Comparison of ENCODE assay signal across 9 cellular contexts in the genomic region with DNA sequence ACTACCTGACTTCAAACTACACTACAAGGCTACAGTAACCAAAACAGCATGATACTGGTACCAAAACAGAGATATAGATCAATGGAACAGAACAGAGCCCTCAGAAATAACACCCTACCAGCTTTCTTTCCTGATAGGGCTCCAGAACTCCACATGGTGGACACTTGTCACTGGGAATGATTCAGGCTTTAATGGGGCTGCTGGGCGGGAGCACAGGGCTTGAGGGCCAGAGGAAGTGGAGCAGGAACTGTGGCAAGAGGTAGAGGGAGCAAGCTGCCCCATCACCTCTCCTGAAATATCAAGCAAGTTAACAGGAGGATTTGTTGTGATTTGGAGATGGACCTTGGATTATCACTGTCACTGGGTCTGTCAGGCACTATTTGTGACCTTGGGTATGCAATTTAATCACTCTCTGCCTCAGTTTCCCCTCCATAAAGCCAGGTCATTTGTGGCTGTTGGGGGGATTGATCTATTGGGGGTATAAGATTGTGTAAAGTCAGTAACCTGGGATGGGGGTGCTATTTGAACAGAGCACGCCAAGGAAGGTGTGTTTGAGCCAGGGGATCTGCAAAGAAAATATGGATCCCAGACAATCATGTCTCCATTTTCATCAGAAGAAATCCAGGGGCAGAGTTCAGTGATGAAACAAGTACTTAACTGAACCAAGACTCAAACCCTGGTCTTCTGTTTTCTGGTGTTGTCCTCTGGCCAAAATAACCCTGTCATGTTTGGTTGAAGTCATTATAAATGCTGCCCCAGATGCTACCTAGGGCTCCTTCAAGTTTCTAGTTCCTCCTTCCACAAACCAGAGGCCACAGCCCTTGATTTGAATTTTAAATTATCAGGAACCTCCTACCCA. TPM values are rescaled to one million over a fixed set of nuclear protein-coding genes. Genes with fewer than 3 reads are reported as not detected.
A peak's percentile ranks its signal among the peaks of the same experiment; 100 is the strongest.
DNase-seq lines count a peak whose midpoint lies in the region; ATAC-seq and TF ChIP-seq lines count a peak whose summit lies in the region.
"Had no signal": no experiment of that assay in that cellular context is flagged by ENCODE, and none has a peak within 500 bp of the region (broad histone marks: within the 10 kb centered on the region; RNA-seq: fewer than 3 reads in every experiment).

No MANE protein-coding gene starts in this region.

- POLR2A ChIA-PET in AG04450 (lab: Yijun Ruan, JAX): interaction anchor here (0.7 to 1.3 kb wide), 5 partner anchors 9 to 1013 kb away, joined by 3 to 4 read pairs (median 4); no protein-coding TSS in a partner anchor

- H3K27me3 ChIP-seq in AG04450 (ENCODE audit: control insufficient read depth, insufficient read depth, low read length): no peaks in the 10 kb centered on the region

- peak overlapping the region; percentile 43 for H3K27ac ChIP-seq in AG04450 (ENCODE audit: low read depth, low read length)

- H3K27ac Mint-ChIP-seq in dendritic cell treated with granulocyte-macrophage colony-stimulating factor and Interleukin-4, amounts not matched to agents 40 ng/mL and 50 ng/mL, for 4 days: peak overlapping the region; percentile 75

- no peak for DNase-seq in AG04450 (ENCODE audit: low read depth, low spot score)
- DNase-seq in SW 1271 (lab: John Stamatoyannopoulos, UW): no peak
- DNase-seq in posterior vena cava (ENCODE audit: low spot score): no peak
- DNase-seq in kidney glomerular epithelial cell (lab: John Stamatoyannopoulos, UW): no peak
- DNase-seq: DMS53 had no signal

- H3K4me3 ChIP-seq in AG04450 (ENCODE audit: low read depth, low read length): no peak overlapping the region

- peaks cover 12% of the 10 kb centered on the region for H3K27me3 Mint-ChIP-seq in dendritic cell treated with granulocyte-macrophage colony-stimulating factor and Interleukin-4, amounts not matched to agents 40 ng/mL and 50 ng/mL, for 4 days

- TF ChIP-seq CTCF in AG04450 (IDR thresholded peaks at IDR 0.05; ENCODE audit: low read depth, low read length): no peak

- H3K9me3 ChIP-seq in AG04450 (ENCODE audit: control insufficient read depth, insufficient read depth, low read length): peaks cover 7% of the 10 kb centered on the region

- peaks cover 31% of the 10 kb centered on the region for H3K4me1 Mint-ChIP-seq in dendritic cell treated with granulocyte-macrophage colony-stimulating factor and Interleukin-4, amounts not matched to agents 40 ng/mL and 50 ng/mL, for 4 days (ENCODE audit: low read depth)

- ATAC-seq in GM19397 (IDR thresholded peaks at IDR 0.05; ENCODE audit: unreplicated experiment) (peak; percentile 92), HG03175 (IDR thresholded peaks at IDR 0.05; ENCODE audit: unreplicated experiment) (peak; percentile 80), SK-N-SH treated with all-trans-retinoic acid at 6 μM for 48 hours (no peak)

- CTCF ChIA-PET in AG04450 (lab: Charles Lee): no interaction called here

- H3K4me3 Mint-ChIP-seq in dendritic cell treated with granulocyte-macrophage colony-stimulating factor and Interleukin-4, amounts not matched to agents 40 ng/mL and 50 ng/mL, for 4 days: no peak overlapping the region

- H3K36me3 Mint-ChIP-seq in dendritic cell treated with granulocyte-macrophage colony-stimulating factor and Interleukin-4, amounts not matched to agents 40 ng/mL and 50 ng/mL, for 4 days (ENCODE audit: low read depth): no peaks in the 10 kb centered on the region

- intact Hi-C loops in dendritic cell treated with granulocyte-macrophage colony-stimulating factor and Interleukin-4, amounts not matched to agents 40 ng/mL and 50 ng/mL, for 4 days (cut with micrococcal nuclease): loop anchor here (1.0 kb wide), 2 partner anchors 22 to 248 kb away; no protein-coding TSS in a partner anchor
- intact Hi-C loops in posterior vena cava (cut with DNase I): no loop called here

- H3K9me3 Mint-ChIP-seq in dendritic cell treated with granulocyte-macrophage colony-stimulating factor and Interleukin-4, amounts not matched to agents 40 ng/mL and 50 ng/mL, for 4 days: no peaks in the 10 kb centered on the region

TF ChIP-seq in SK-N-SH treated with all-trans-retinoic acid at 6 μM for 48 hours, 23 proteins besides CTCF, POLR2A, EP300 and RAD21:
- TF ChIP-seq SNAI2 (CRISPR knock-in tag; IDR thresholded peaks at IDR 0.05) (no peak), GLIS3 (CRISPR knock-in tag; IDR thresholded peaks at IDR 0.05) (no peak), ESRRG (CRISPR knock-in tag; IDR thresholded peaks at IDR 0.05) (no peak), PPARA (CRISPR knock-in tag; IDR thresholded peaks at IDR 0.05; ENCODE audit: borderline replicate concordance) (no peak), TCF4 (CRISPR knock-in tag; IDR thresholded peaks at IDR 0.05; ENCODE audit: borderline replicate concordance) (no peak), TOX (CRISPR knock-in tag; IDR thresholded peaks at IDR 0.05; ENCODE audit: borderline replicate concordance) (no peak), ZNF70 (CRISPR knock-in tag; IDR thresholded peaks at IDR 0.05) (no peak), ZNF565 (CRISPR knock-in tag; conservative IDR thresholded peaks at IDR 0.05; ENCODE audit: low read depth) (no peak), ZFP3 (CRISPR knock-in tag; IDR thresholded peaks at IDR 0.05) (no peak), ARNTL (CRISPR knock-in tag; IDR thresholded peaks at IDR 0.05; ENCODE audit: borderline replicate concordance, low read depth) (no peak), RARB (CRISPR knock-in tag; IDR thresholded peaks at IDR 0.05) (no peak), ZNF8 (CRISPR knock-in tag; IDR thresholded peaks at IDR 0.05) (no peak), OSR1 (CRISPR knock-in tag; IDR thresholded peaks at IDR 0.05) (no peak)
- TF ChIP-seq, protein P1, sequence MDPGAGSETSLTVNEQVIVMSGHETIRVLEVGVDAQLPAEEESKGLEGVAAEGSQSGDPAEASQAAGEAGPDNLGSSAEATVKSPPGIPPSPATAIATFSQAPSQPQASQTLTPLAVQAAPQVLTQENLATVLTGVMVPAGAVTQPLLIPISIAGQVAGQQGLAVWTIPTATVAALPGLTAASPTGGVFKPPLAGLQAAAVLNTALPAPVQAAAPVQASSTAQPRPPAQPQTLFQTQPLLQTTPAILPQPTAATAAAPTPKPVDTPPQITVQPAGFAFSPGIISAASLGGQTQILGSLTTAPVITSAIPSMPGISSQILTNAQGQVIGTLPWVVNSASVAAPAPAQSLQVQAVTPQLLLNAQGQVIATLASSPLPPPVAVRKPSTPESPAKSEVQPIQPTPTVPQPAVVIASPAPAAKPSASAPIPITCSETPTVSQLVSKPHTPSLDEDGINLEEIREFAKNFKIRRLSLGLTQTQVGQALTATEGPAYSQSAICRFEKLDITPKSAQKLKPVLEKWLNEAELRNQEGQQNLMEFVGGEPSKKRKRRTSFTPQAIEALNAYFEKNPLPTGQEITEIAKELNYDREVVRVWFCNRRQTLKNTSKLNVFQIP (CRISPR knock-in tag; IDR thresholded peaks at IDR 0.05; ENCODE audit: borderline replicate concordance, low read depth): no peak

RNA-seq across cellular contexts. Expression of a gene that starts 25.2 kb away (rescaled TPM):
- 60.1 and 62.7 TPM in 2 replicates for polyA plus RNA-seq in AG04450 (2011; rRNA removed)
- 60.1 and 67.9 TPM in 2 replicates for polyA minus RNA-seq in AG04450 (2011; rRNA and poly(A)+ RNA removed)
- total RNA-seq in posterior vena cava: 10 to 100 TPM; 87.3 to 92.3 TPM
